ENCODE assay signal across 18 cellular contexts in genomic region chr5:172545291-172545761, GRCh38.
"Had no signal": no experiment of that assay in that cellular context is flagged by ENCODE, and none has a peak within 500 bp of the region (broad histone marks: within the 10 kb centered on the region; RNA-seq: fewer than 3 reads in every experiment).

No MANE protein-coding gene starts in this region.

- H3K36me3 ChIP-seq: brain microvascular endothelial cell, left ventricle myocardium inferior, neutrophil, pancreas, transverse colon had no signal

- H3K27ac Mint-ChIP-seq: activated CD4-positive, alpha-beta memory T cell treated with anti-CD3 and anti-CD28 coated beads, Interleukin-2, amount 10 ng/mL, durations not matched to agents 7 days and 5 days; activated CD8-positive, alpha-beta memory T cell treated with anti-CD3 and anti-CD28 coated beads, Interleukin-2, amount 10 ng/mL, durations not matched to agents 7 days and 5 days; activated naive CD4-positive, alpha-beta T cell treated with anti-CD3 and anti-CD28 coated beads, Interleukin-2, amount 10 ng/mL, durations not matched to agents 7 days and 5 days; activated naive CD8-positive, alpha-beta T cell treated with anti-CD3 and anti-CD28 coated beads, Interleukin-2, amount 50 U/mL, for 24 hours; activated T-helper 2 cell treated with anti-CD3 and anti-CD28 coated beads, Interferon-gamma antibody, Interleukin-2, Interleukin-4, amounts not matched to agents 10 μg/mL and 5 μg/mL and 100 μg/mL, durations not matched to agents 14 hours and 24 hours and 36 hours; memory B cell; naive thymus-derived CD8-positive, alpha-beta T cell had no signal

- H3K9me3 ChIP-seq: left ventricle myocardium inferior, neutrophil, pancreas, transverse colon had no signal

- H3K27me3 ChIP-seq: neutrophil, pancreas, transverse colon had no signal

- H3K4me3 ChIP-seq: left ventricle myocardium inferior, pancreas, transverse colon had no signal

- H3K4me3 Mint-ChIP-seq: activated CD4-positive, alpha-beta memory T cell treated with anti-CD3 and anti-CD28 coated beads, Interleukin-2, amount 10 ng/mL, durations not matched to agents 7 days and 5 days; activated CD8-positive, alpha-beta memory T cell treated with anti-CD3 and anti-CD28 coated beads, Interleukin-2, amount 10 ng/mL, durations not matched to agents 7 days and 5 days; activated naive CD4-positive, alpha-beta T cell treated with anti-CD3 and anti-CD28 coated beads, Interleukin-2, amount 10 ng/mL, durations not matched to agents 7 days and 5 days; activated naive CD8-positive, alpha-beta T cell treated with anti-CD3 and anti-CD28 coated beads, Interleukin-2, amount 50 U/mL, for 24 hours; central memory CD8-positive, alpha-beta T cell; memory B cell; naive thymus-derived CD8-positive, alpha-beta T cell had no signal

- ATAC-seq: activated CD8-positive, alpha-beta memory T cell treated with anti-CD3 and anti-CD28 coated beads, Interleukin-2, amount 10 ng/mL, durations not matched to agents 7 days and 5 days; activated naive CD8-positive, alpha-beta T cell treated with anti-CD3 and anti-CD28 coated beads, Interleukin-2, amount 50 U/mL, for 24 hours; naive thymus-derived CD8-positive, alpha-beta T cell; pancreas; stimulated activated naive CD8-positive, alpha-beta T cell treated with anti-CD3 and anti-CD28 coated beads, Interleukin-15, Interleukin-2, amounts not matched to agents 100 U/mL and 50 U/mL, for 24 hours had no signal

- H3K36me3 Mint-ChIP-seq: activated CD8-positive, alpha-beta memory T cell treated with anti-CD3 and anti-CD28 coated beads, Interleukin-2, amount 10 ng/mL, durations not matched to agents 7 days and 5 days; activated naive CD4-positive, alpha-beta T cell treated with anti-CD3 and anti-CD28 coated beads, Interleukin-2, amount 10 ng/mL, durations not matched to agents 7 days and 5 days; naive thymus-derived CD8-positive, alpha-beta T cell had no signal

- H3K4me1 ChIP-seq: pancreas had no signal

- H3K4me1 Mint-ChIP-seq: activated CD4-positive, alpha-beta memory T cell treated with anti-CD3 and anti-CD28 coated beads, Interleukin-2, amount 10 ng/mL, durations not matched to agents 7 days and 5 days; activated CD8-positive, alpha-beta memory T cell treated with anti-CD3 and anti-CD28 coated beads, Interleukin-2, amount 10 ng/mL, durations not matched to agents 7 days and 5 days; activated naive CD4-positive, alpha-beta T cell treated with anti-CD3 and anti-CD28 coated beads, Interleukin-2, amount 10 ng/mL, durations not matched to agents 7 days and 5 days; activated naive CD8-positive, alpha-beta T cell treated with anti-CD3 and anti-CD28 coated beads, Interleukin-2, amount 50 U/mL, for 24 hours; central memory CD8-positive, alpha-beta T cell; memory B cell; naive thymus-derived CD8-positive, alpha-beta T cell had no signal

- DNase-seq: activated CD4-positive, alpha-beta memory T cell treated with anti-CD3 and anti-CD28 coated beads, Interleukin-2, amount 10 ng/mL, durations not matched to agents 7 days and 5 days; activated CD4-positive, alpha-beta T cell treated with anti-CD3 and anti-CD28 coated beads for 48 hours; activated CD4-positive, CD25-positive, alpha-beta regulatory T cell; activated CD8-positive, alpha-beta memory T cell treated with anti-CD3 and anti-CD28 coated beads, Interleukin-2, amount 10 ng/mL, durations not matched to agents 7 days and 5 days; activated naive CD4-positive, alpha-beta T cell treated with anti-CD3 and anti-CD28 coated beads, Interleukin-2, amount 10 ng/mL, durations not matched to agents 7 days and 5 days; activated naive CD8-positive, alpha-beta T cell treated with anti-CD3 and anti-CD28 coated beads, Interleukin-2, amount 50 U/mL, for 24 hours; brain microvascular endothelial cell; cortex of kidney; left ventricle myocardium inferior; naive thymus-derived CD8-positive, alpha-beta T cell; pancreas; stimulated activated naive CD8-positive, alpha-beta T cell treated with anti-CD3 and anti-CD28 coated beads, Interleukin-15, Interleukin-2, amounts not matched to agents 100 U/mL and 50 U/mL, for 24 hours; T1000; transverse colon had no signal

- H3K9me3 Mint-ChIP-seq: activated CD4-positive, alpha-beta memory T cell treated with anti-CD3 and anti-CD28 coated beads, Interleukin-2, amount 10 ng/mL, durations not matched to agents 7 days and 5 days; activated naive CD4-positive, alpha-beta T cell treated with anti-CD3 and anti-CD28 coated beads, Interleukin-2, amount 10 ng/mL, durations not matched to agents 7 days and 5 days; activated naive CD8-positive, alpha-beta T cell treated with anti-CD3 and anti-CD28 coated beads, Interleukin-2, amount 50 U/mL, for 24 hours; activated T-helper 2 cell treated with anti-CD3 and anti-CD28 coated beads, Interferon-gamma antibody, Interleukin-2, Interleukin-4, amounts not matched to agents 10 μg/mL and 5 μg/mL and 100 μg/mL, durations not matched to agents 14 hours and 24 hours and 36 hours; central memory CD8-positive, alpha-beta T cell; memory B cell; naive thymus-derived CD8-positive, alpha-beta T cell had no signal

- H3K27ac ChIP-seq: brain microvascular endothelial cell, left ventricle myocardium inferior, neutrophil, pancreas, transverse colon had no signal
